ENCODE assay signal across 8 cellular contexts in genomic region chr1:228173528-228174481, GRCh38. TPM values are rescaled to one million over a fixed set of nuclear protein-coding genes. Genes with fewer than 3 reads are reported as not detected.
A peak's percentile ranks its signal among the peaks of the same experiment; 100 is the strongest.
DNase-seq lines count a peak whose midpoint lies in the region; ATAC-seq and TF ChIP-seq lines count a peak whose summit lies in the region.
"Not testable (repeated sequence)": the region's sequence is repeated elsewhere in the genome, so short reads cannot be mapped to it uniquely, and the experiment has no call there.

No MANE protein-coding gene starts in this region.

- not testable (repeated sequence) for TF ChIP-seq CTCF in DND-41 (IDR thresholded peaks at IDR 0.05; ENCODE audit: borderline replicate concordance, extremely low read depth, low read length, poor library complexity, severe bottlenecking); OCI-LY7 (conservative IDR thresholded peaks at IDR 0.05; ENCODE audit: low read length); WTC11 (IDR thresholded peaks at IDR 0.05); epithelial cell of esophagus (IDR thresholded peaks at IDR 0.05; ENCODE audit: insufficient read depth, low read depth, low read length, missing control alignments); lower lobe of right lung (IDR thresholded peaks at IDR 0.05)

- not testable (repeated sequence) for H3K9ac ChIP-seq in DND-41 (ENCODE audit: low read depth, low read length)

- not testable (repeated sequence) for H3K27me3 Mint-ChIP-seq in WTC11 (ENCODE audit: low read depth); activated T-helper 17 cell treated with anti-CD3 and anti-CD28 coated beads, Interleukin-2, amount 50 U/mL, for 72 hours

- POLR2A ChIA-PET in OCI-LY7 (lab: Charles Lee): not testable (repeated sequence)
- POLR2A ChIA-PET in WTC11 (lab: Charles Lee): interaction anchor here (1.2 to 1.7 kb wide), 3 partner anchors 8 to 92 kb away, joined by 3 to 11 read pairs (median 3); partner anchors contain the start of gene IBA57

- peak overlapping the region; percentile 49; the same call in 1 of the 2 replicates for H3K27ac Mint-ChIP-seq in WTC11
- H3K27ac Mint-ChIP-seq in activated T-helper 17 cell treated with anti-CD3 and anti-CD28 coated beads, Interleukin-2, amount 50 U/mL, for 72 hours: not testable (repeated sequence)

- not testable (repeated sequence) for H3K4me2 ChIP-seq in DND-41 (ENCODE audit: insufficient read depth, low read length); OCI-LY7 (ENCODE audit: low read length)

- not testable (repeated sequence) for H3K4me3 ChIP-seq in DND-41 (ENCODE audit: low read depth in 1 of 2, low read length in 2 of 2); OCI-LY7 (ENCODE audit: low read depth, low read length, poor library complexity, severe bottlenecking); epithelial cell of esophagus (ENCODE audit: low read length); lower lobe of right lung

- not testable (repeated sequence) for H3K27ac ChIP-seq in DND-41 (ENCODE audit: low read length); OCI-LY7 (ENCODE audit: low read depth, low read length, poor library complexity, severe bottlenecking)
- peak overlapping the region; percentile 31 for H3K27ac ChIP-seq in lower lobe of right lung

- H3K36me3 Mint-ChIP-seq in WTC11; activated T-helper 17 cell treated with anti-CD3 and anti-CD28 coated beads, Interleukin-2, amount 50 U/mL, for 72 hours (ENCODE audit: low read depth): not testable (repeated sequence)

- in situ Hi-C loops in KBM-7 (cut with MboI; ENCODE audit: low pct_unique_long_range_greater_than_20kb, low sequenced_read_pairs): not testable (repeated sequence)

- not testable (repeated sequence) for H3K4me1 ChIP-seq in DND-41 (ENCODE audit: insufficient read depth, low read length); OCI-LY7 (ENCODE audit: insufficient read depth, low read length, poor library complexity, severe bottlenecking)
- peaks cover 45% of the 10 kb centered on the region for H3K4me1 ChIP-seq in lower lobe of right lung

- CTCF ChIA-PET in OCI-LY7 (lab: Charles Lee; ENCODE audit: unreplicated experiment): not testable (repeated sequence)
- CTCF ChIA-PET in WTC11 (lab: Charles Lee): interaction anchor here (0.6 to 2.7 kb wide), 15 partner anchors 8 to 168 kb away, joined by 3 to 18 read pairs (median 3); partner anchors contain the start of gene IBA57

- not testable (repeated sequence) for H2AFZ ChIP-seq in DND-41 (ENCODE audit: low read depth, low read length); OCI-LY7 (ENCODE audit: low read length)

- not testable (repeated sequence) for DNase-seq in DND-41
- DNase-seq in KBM-7 (peak; percentile 11), OCI-LY7 (ENCODE audit: low spot score) (peak; percentile 39), WTC11 (ENCODE audit: low spot score) (peak; percentile 46), epithelial cell of esophagus (ENCODE audit: low read depth) (peak; percentile 36), lower lobe of right lung (peak; percentile 50)
- peak; percentile 59 for DNase-seq in stimulated activated CD8-positive, alpha-beta memory T cell treated with anti-CD3 and anti-CD28 coated beads, Interleukin-4, amount 100 ng/mL, for 48 hours

- H3K4me1 Mint-ChIP-seq in WTC11; activated T-helper 17 cell treated with anti-CD3 and anti-CD28 coated beads, Interleukin-2, amount 50 U/mL, for 72 hours: not testable (repeated sequence)

- H3K36me3 ChIP-seq in DND-41 (ENCODE audit: insufficient read depth, low read length) (peaks cover 21% of the 10 kb centered on the region), lower lobe of right lung (peaks cover 15% of the 10 kb centered on the region)
- not testable (repeated sequence) for H3K36me3 ChIP-seq in OCI-LY7 (ENCODE audit: insufficient read depth, low read length)

- not testable (repeated sequence) for H3K27me3 ChIP-seq in DND-41 (ENCODE audit: insufficient read depth, low read length, poor library complexity); lower lobe of right lung (ENCODE audit: low read depth)

- not testable (repeated sequence) for H3K9me2 ChIP-seq in OCI-LY7 (ENCODE audit: insufficient read depth, low read length)

- not testable (repeated sequence) for H3K9me3 Mint-ChIP-seq in WTC11; activated T-helper 17 cell treated with anti-CD3 and anti-CD28 coated beads, Interleukin-2, amount 50 U/mL, for 72 hours

- intact Hi-C loops in OCI-LY7 (cut with micrococcal nuclease; ENCODE audit: unreplicated experiment); lower lobe of right lung (cut with DNase I): not testable (repeated sequence)

- peak overlapping the region; percentile 39 for H3K4me3 Mint-ChIP-seq in WTC11
- H3K4me3 Mint-ChIP-seq in activated T-helper 17 cell treated with anti-CD3 and anti-CD28 coated beads, Interleukin-2, amount 50 U/mL, for 72 hours: not testable (repeated sequence)

- peaks cover 28% of the 10 kb centered on the region for H3K79me2 ChIP-seq in DND-41 (ENCODE audit: insufficient read depth, low read length)
- H3K79me2 ChIP-seq in OCI-LY7 (ENCODE audit: insufficient read depth, low read depth, low read length): not testable (repeated sequence)

- H3K9me3 ChIP-seq in DND-41 (ENCODE audit: insufficient read depth, low read length, severe bottlenecking); OCI-LY7 (ENCODE audit: low read length); lower lobe of right lung: not testable (repeated sequence)

- BruUV-seq in OCI-LY7 (replicated peaks; lab: Mats Ljungman, UMichigan): not testable (repeated sequence)

- peaks cover 47% of the 10 kb centered on the region for H4K20me1 ChIP-seq in DND-41 (ENCODE audit: insufficient read depth, low read length)
- H4K20me1 ChIP-seq in OCI-LY7 (ENCODE audit: insufficient read depth, low read length): not testable (repeated sequence)

- ATAC-seq in DND-41 (ENCODE audit: insufficient read depth, low read depth) (peak; percentile 49; the same call in 1 of the 3 replicates), WTC11 (peak; percentile 66), lower lobe of right lung (peak in 1 of 2 donors; percentile 2)
- peak; percentile 64 for ATAC-seq in activated T-helper 17 cell treated with anti-CD3 and anti-CD28 coated beads, Interleukin-2, amount 50 U/mL, for 72 hours (replicated peaks)

TF ChIP-seq in WTC11, 78 proteins besides CTCF, POLR2A, EP300 and RAD21:
- peak; percentile 98 for TF ChIP-seq SP1 (CRISPR knock-in tag; conservative IDR thresholded peaks at IDR 0.05)
- TF ChIP-seq ZNF121 (CRISPR knock-in tag; IDR thresholded peaks at IDR 0.05): peak; percentile 77; the same call in 1 of the 2 replicates

RNA-seq across cellular contexts. Expression of gene IBA57, which starts 8.2 kb away (rescaled TPM):
- 3.2 and 9.9 TPM in 2 replicates for total RNA-seq in OCI-LY7 (2014; rRNA removed; shearing (Covaris generic))
- 9.1 and 10.8 TPM in 2 replicates for total RNA-seq in OCI-LY7 (2022)
- total RNA-seq in WTC11 (2021): 11.4 to 12.5 TPM (median 12.1 TPM) in 3 replicates
- total RNA-seq in activated T-helper 17 cell treated with anti-CD3 and anti-CD28 coated beads, Interleukin-2, amount 50 U/mL, for 72 hours: 1 to 10 TPM; 6.6 to 8.8 TPM
- total RNA-seq in lower lobe of right lung: 10.7 TPM

RNA-seq across cellular contexts. Expression of gene GJC2, which starts 24.1 kb away (rescaled TPM):
- 0.22 and 0.31 TPM in 2 replicates for total RNA-seq in OCI-LY7 (2014; rRNA removed; shearing (Covaris generic))
- total RNA-seq in OCI-LY7 (2022) (0.53 and 0.80 TPM in 2 replicates), WTC11 (2021) (0.72 to 1.2 TPM (median 0.87 TPM) in 3 replicates), lower lobe of right lung (6.0 TPM)
- total RNA-seq in activated T-helper 17 cell treated with anti-CD3 and anti-CD28 coated beads, Interleukin-2, amount 50 U/mL, for 72 hours: under 1 TPM; 0.43 to 0.61 TPM

RNA-seq across cellular contexts. Expression of gene GUK1, which starts 33.7 kb away (rescaled TPM):
- total RNA-seq in OCI-LY7 (2014; rRNA removed; shearing (Covaris generic)): 197 and 201 TPM in 2 replicates
- total RNA-seq in OCI-LY7 (2022): 131 and 154 TPM in 2 replicates
- total RNA-seq in WTC11 (2021): 110 to 112 TPM (median 111 TPM) in 3 replicates
- total RNA-seq in activated T-helper 17 cell treated with anti-CD3 and anti-CD28 coated beads, Interleukin-2, amount 50 U/mL, for 72 hours: 100 to 1,000 TPM; 284 to 285 TPM
- total RNA-seq in lower lobe of right lung: 192 TPM

RNA-seq across cellular contexts. Expression of gene OBSCN, which starts 34.0 kb away (rescaled TPM):
- total RNA-seq in OCI-LY7 (2014; rRNA removed; shearing (Covaris generic)): 29.5 and 51.1 TPM in 2 replicates
- total RNA-seq in OCI-LY7 (2022): 43.7 and 45.2 TPM in 2 replicates
- total RNA-seq in WTC11 (2021): 38.8 to 47.7 TPM (median 47.5 TPM) in 3 replicates
- 10 to 100 TPM; 10.8 to 60.0 TPM for total RNA-seq in activated T-helper 17 cell treated with anti-CD3 and anti-CD28 coated beads, Interleukin-2, amount 50 U/mL, for 72 hours
- total RNA-seq in lower lobe of right lung: 35.6 TPM
